Comparison of ENCODE assay signal across 8 cellular contexts in genomic region chr10:26335574-26336093, GRCh38.
DNase-seq lines count a peak whose midpoint lies in the region; ATAC-seq and TF ChIP-seq lines count a peak whose summit lies in the region.

No MANE protein-coding gene starts in this region.

- H3K27me3 ChIP-seq in SU-DHL-6 (ENCODE audit: low read length) = no peaks in the 10 kb centered on the region
- H3K27me3 ChIP-seq in rectal smooth muscle tissue (ENCODE audit: control insufficient read depth, insufficient read depth, low read length) = no peaks in the 10 kb centered on the region

- H3K36me3 ChIP-seq in SU-DHL-6 (ENCODE audit: low read length) = no peaks in the 10 kb centered on the region
- no peaks in the 10 kb centered on the region for H3K36me3 ChIP-seq in rectal smooth muscle tissue (ENCODE audit: control insufficient read depth, insufficient read depth, low read length)

- peaks cover 7% of the 10 kb centered on the region for H3K9me3 Mint-ChIP-seq in T-helper 1 cell treated with Interleukin-12 subunit alpha and Interleukin-12 subunit beta and Interleukin-4 antibody, amounts not matched to agents 30 μg/mL and 1 μg/mL, for 36 hours

- no peaks in the 10 kb centered on the region for H3K79me2 ChIP-seq in SU-DHL-6 (ENCODE audit: insufficient read depth, low read length)

- no peaks in the 10 kb centered on the region for H4K20me1 ChIP-seq in SU-DHL-6 (ENCODE audit: low read depth, low read length)

- TF ChIP-seq CTCF in SU-DHL-6 (IDR thresholded peaks at IDR 0.05; ENCODE audit: insufficient read depth, low read length, poor library complexity, severe bottlenecking) = no peak

- H3K4me3 Mint-ChIP-seq in T-helper 1 cell treated with Interleukin-12 subunit alpha and Interleukin-12 subunit beta and Interleukin-4 antibody, amounts not matched to agents 30 μg/mL and 1 μg/mL, for 36 hours = peak overlapping the region; percentile 79

- H3K27me3 Mint-ChIP-seq in T-helper 1 cell treated with Interleukin-12 subunit alpha and Interleukin-12 subunit beta and Interleukin-4 antibody, amounts not matched to agents 30 μg/mL and 1 μg/mL, for 36 hours (ENCODE audit: low read depth) = peaks cover 7% of the 10 kb centered on the region

- H3K27ac ChIP-seq in SU-DHL-6 (ENCODE audit: low read depth, low read length) (peak overlapping the region; percentile 34; the same call in 1 of the 2 replicates), rectal smooth muscle tissue (ENCODE audit: low read depth, low read length) (no peak overlapping the region)

- H3K9me3 ChIP-seq in SU-DHL-6 (ENCODE audit: insufficient read depth, low read length) = no peaks in the 10 kb centered on the region

- H3K27ac Mint-ChIP-seq in T-helper 1 cell treated with Interleukin-12 subunit alpha and Interleukin-12 subunit beta and Interleukin-4 antibody, amounts not matched to agents 30 μg/mL and 1 μg/mL, for 36 hours = peak overlapping the region; percentile 68

- no peaks in the 10 kb centered on the region for H3K9me2 ChIP-seq in SU-DHL-6 (replicated peaks; ENCODE audit: insufficient read depth, low read length)

- DNase-seq in T-helper 1 cell = no peak
- DNase-seq in SK-N-DZ (ENCODE audit: low spot score) = no peak
- DNase-seq in HPDE6-E6E7 (ENCODE audit: extremely low spot score) = no peak
- DNase-seq in GOT3 (lab: John Stamatoyannopoulos, UW) = no peak

- no peaks in the 10 kb centered on the region for H3K4me1 ChIP-seq in rectal smooth muscle tissue (ENCODE audit: control insufficient read depth, insufficient read depth, low read length)

- H3K9ac ChIP-seq in SU-DHL-6 (ENCODE audit: low read length) (peak overlapping the region; percentile 48), rectal smooth muscle tissue (ENCODE audit: low read length) (no peak overlapping the region)

- H3K4me1 Mint-ChIP-seq in T-helper 1 cell treated with Interleukin-12 subunit alpha and Interleukin-12 subunit beta and Interleukin-4 antibody, amounts not matched to agents 30 μg/mL and 1 μg/mL, for 36 hours (ENCODE audit: low read depth) = peaks cover 4% of the 10 kb centered on the region

- peak; percentile 57 for ATAC-seq in HG02678 (IDR thresholded peaks at IDR 0.05; ENCODE audit: unreplicated experiment)

- H3K4me3 ChIP-seq in SU-DHL-6 (ENCODE audit: insufficient read depth, low read length, poor library complexity, severe bottlenecking) (peak overlapping the region; percentile 50), rectal smooth muscle tissue (ENCODE audit: low read length) (peak overlapping the region; percentile 58)

- peak overlapping the region; percentile 99 for H2AFZ ChIP-seq in SU-DHL-6 (ENCODE audit: low read depth, low read length, severe bottlenecking)

- peaks cover 3% of the 10 kb centered on the region for H3K36me3 Mint-ChIP-seq in T-helper 1 cell treated with Interleukin-12 subunit alpha and Interleukin-12 subunit beta and Interleukin-4 antibody, amounts not matched to agents 30 μg/mL and 1 μg/mL, for 36 hours (ENCODE audit: low read depth)

- peak overlapping the region; percentile 70 for H3K4me2 ChIP-seq in SU-DHL-6 (ENCODE audit: low read depth, low read length, poor library complexity, severe bottlenecking)

- no peaks in the 10 kb centered on the region for H3F3A ChIP-seq in SU-DHL-6 (ENCODE audit: insufficient read depth)
